2 cellular contexts compared by ENCODE assay signal in the genomic region with DNA sequence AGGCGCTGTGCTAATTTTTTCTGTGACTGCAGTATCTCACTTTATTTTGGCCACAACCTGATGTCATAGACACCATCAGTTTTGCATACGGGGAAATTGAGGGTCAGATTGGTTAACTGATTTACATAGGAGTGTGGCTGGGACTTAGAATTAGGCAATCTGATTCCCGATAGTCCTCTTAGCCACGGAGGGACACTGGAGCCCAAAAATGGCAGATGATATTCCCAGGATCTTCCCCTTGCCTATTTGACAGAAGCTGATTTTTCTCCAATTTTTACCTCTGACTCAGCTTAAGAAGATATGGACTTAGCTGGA.
TF ChIP-seq lines count a peak whose summit lies in the region.

No MANE protein-coding gene starts in this region.

TF ChIP-seq in SK-N-SH, 30 proteins besides CTCF, POLR2A, EP300 and RAD21 (continued from another document):
- TF ChIP-seq, protein P1, sequence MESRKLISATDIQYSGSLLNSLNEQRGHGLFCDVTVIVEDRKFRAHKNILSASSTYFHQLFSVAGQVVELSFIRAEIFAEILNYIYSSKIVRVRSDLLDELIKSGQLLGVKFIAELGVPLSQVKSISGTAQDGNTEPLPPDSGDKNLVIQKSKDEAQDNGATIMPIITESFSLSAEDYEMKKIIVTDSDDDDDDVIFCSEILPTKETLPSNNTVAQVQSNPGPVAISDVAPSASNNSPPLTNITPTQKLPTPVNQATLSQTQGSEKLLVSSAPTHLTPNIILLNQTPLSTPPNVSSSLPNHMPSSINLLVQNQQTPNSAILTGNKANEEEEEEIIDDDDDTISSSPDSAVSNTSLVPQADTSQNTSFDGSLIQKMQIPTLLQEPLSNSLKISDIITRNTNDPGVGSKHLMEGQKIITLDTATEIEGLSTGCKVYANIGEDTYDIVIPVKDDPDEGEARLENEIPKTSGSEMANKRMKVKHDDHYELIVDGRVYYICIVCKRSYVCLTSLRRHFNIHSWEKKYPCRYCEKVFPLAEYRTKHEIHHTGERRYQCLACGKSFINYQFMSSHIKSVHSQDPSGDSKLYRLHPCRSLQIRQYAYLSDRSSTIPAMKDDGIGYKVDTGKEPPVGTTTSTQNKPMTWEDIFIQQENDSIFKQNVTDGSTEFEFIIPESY (IDR thresholded peaks at IDR 0.05; ENCODE audit: borderline replicate concordance, low read depth), result no peak
- TF ChIP-seq SIN3A (IDR thresholded peaks at IDR 0.05; ENCODE audit: borderline replicate concordance, low read depth, low read length), result no peak

TF ChIP-seq in SK-N-SH treated with all-trans-retinoic acid at 6 μM for 48 hours, 23 proteins besides CTCF, POLR2A, EP300 and RAD21 (continued from another document):
- TF ChIP-seq, protein P2, sequence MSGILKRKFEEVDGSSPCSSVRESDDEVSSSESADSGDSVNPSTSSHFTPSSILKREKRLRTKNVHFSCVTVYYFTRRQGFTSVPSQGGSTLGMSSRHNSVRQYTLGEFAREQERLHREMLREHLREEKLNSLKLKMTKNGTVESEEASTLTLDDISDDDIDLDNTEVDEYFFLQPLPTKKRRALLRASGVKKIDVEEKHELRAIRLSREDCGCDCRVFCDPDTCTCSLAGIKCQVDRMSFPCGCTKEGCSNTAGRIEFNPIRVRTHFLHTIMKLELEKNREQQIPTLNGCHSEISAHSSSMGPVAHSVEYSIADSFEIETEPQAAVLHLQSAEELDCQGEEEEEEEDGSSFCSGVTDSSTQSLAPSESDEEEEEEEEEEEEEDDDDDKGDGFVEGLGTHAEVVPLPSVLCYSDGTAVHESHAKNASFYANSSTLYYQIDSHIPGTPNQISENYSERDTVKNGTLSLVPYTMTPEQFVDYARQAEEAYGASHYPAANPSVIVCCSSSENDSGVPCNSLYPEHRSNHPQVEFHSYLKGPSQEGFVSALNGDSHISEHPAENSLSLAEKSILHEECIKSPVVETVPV (CRISPR knock-in tag; IDR thresholded peaks at IDR 0.05), result no peak
